16 cellular contexts compared by ENCODE assay signal in genomic region chr6:158665332-158665731, GRCh38. TPM values are rescaled to one million over a fixed set of nuclear protein-coding genes. Genes with fewer than 3 reads are reported as not detected.
A peak's percentile ranks its signal among the peaks of the same experiment; 100 is the strongest.
DNase-seq lines count a peak whose midpoint lies in the region; ATAC-seq and TF ChIP-seq lines count a peak whose summit lies in the region.
"Had no signal": no experiment of that assay in that cellular context is flagged by ENCODE, and none has a peak within 500 bp of the region (broad histone marks: within the 10 kb centered on the region; RNA-seq: fewer than 3 reads in every experiment).

No MANE protein-coding gene starts in this region.

- H3K4ac ChIP-seq in H9 (ENCODE audit: low read depth, low read length): no peak overlapping the region

- H3K4me3 Mint-ChIP-seq in activated CD8-positive, alpha-beta T cell treated with anti-CD3 and anti-CD28 coated beads, Interleukin-2, amount 10 ng/mL, durations not matched to agents 7 days and 5 days: no peak overlapping the region
- no peak overlapping the region for H3K4me3 Mint-ChIP-seq in activated CD8-positive, alpha-beta T cell treated with anti-CD3 and anti-CD28 coated beads for 36 hours
- H3K4me3 Mint-ChIP-seq in endodermal cell (no peak overlapping the region), H9 (no peak overlapping the region), GM23338 (no peak overlapping the region)

- H2AFZ ChIP-seq in H9 (ENCODE audit: low read length) (no peak overlapping the region), GM23338 (no peak overlapping the region)

- TF ChIP-seq POLR2A in spleen (IDR thresholded peaks at IDR 0.05) (no peak), vagina (IDR thresholded peaks at IDR 0.05) (no peak)

- H3K9me3 ChIP-seq in endodermal cell (ENCODE audit: control insufficient read depth, low read length) (no peaks in the 10 kb centered on the region), spleen (no peaks in the 10 kb centered on the region), vagina (no peaks in the 10 kb centered on the region), H9 (ENCODE audit: control insufficient read depth, low read depth, low read length) (no peaks in the 10 kb centered on the region)
- H3K9me3 ChIP-seq: BLaER1 had no signal

- H3K27ac ChIP-seq in endodermal cell (ENCODE audit: low read depth, low read length): no peak overlapping the region
- peak overlapping the region in 1 of 8 donors; percentile 94 for H3K27ac ChIP-seq in spleen
- no peak overlapping the region for H3K27ac ChIP-seq in vagina
- H3K27ac ChIP-seq in H9 (ENCODE audit: insufficient read length, low read depth, low read length): no peak overlapping the region
- H3K27ac ChIP-seq in GM23338 (ENCODE audit: low read depth): no peak overlapping the region
- H3K27ac ChIP-seq: BLaER1 had no signal

- POLR2A ChIA-PET in activated CD8-positive, alpha-beta T cell treated with anti-CD3 and anti-CD28 coated beads, Interleukin-2, amount 10 ng/mL, durations not matched to agents 7 days and 5 days (lab: Charles Lee): no interaction called here
- POLR2A ChIA-PET in activated CD8-positive, alpha-beta T cell treated with anti-CD3 and anti-CD28 coated beads for 36 hours (lab: Charles Lee): interaction anchor here (0.6 kb wide), 1 partner anchor 251 kb away, joined by 3 read pairs; no protein-coding TSS in a partner anchor

- no peak overlapping the region for H4K8ac ChIP-seq in H9 (replicated peaks; ENCODE audit: insufficient read length, low read depth, low read length)

- H2AK5ac ChIP-seq in H9 (ENCODE audit: insufficient read length, low read length): no peak overlapping the region

- no peak overlapping the region for H3T11ph ChIP-seq in H9 (ENCODE audit: low read length)

- peak; percentile 16 for DNase-seq in activated CD8-positive, alpha-beta T cell treated with anti-CD3 and anti-CD28 coated beads, Interleukin-2, amount 10 ng/mL, durations not matched to agents 7 days and 5 days
- no peak for DNase-seq in activated CD8-positive, alpha-beta T cell treated with anti-CD3 and anti-CD28 coated beads for 36 hours
- DNase-seq in DMS79 (lab: John Stamatoyannopoulos, UW) (peak; percentile 54), endodermal cell (peak; percentile 32), spleen (peak; percentile 67), vagina (ENCODE audit: extremely low spot score in 2 of 2) (no peak), H9 (no peak), GM23338 (ENCODE audit: low spot score) (no peak)
- DNase-seq: 8988T, COR-L47, DMS153, H7, Karpas-422, NCI-H1930, NCI-H510A had no signal

- no peak for ATAC-seq in activated CD8-positive, alpha-beta T cell treated with anti-CD3 and anti-CD28 coated beads, Interleukin-2, amount 10 ng/mL, durations not matched to agents 7 days and 5 days
- ATAC-seq in activated CD8-positive, alpha-beta T cell treated with anti-CD3 and anti-CD28 coated beads for 36 hours: no peak
- no peak for ATAC-seq in GM23338

- H2BK5ac ChIP-seq in H9 (ENCODE audit: insufficient read length, low read length): no peak overlapping the region

- H3K4me1 ChIP-seq in endodermal cell (ENCODE audit: control insufficient read depth, insufficient read depth, low read length) (no peaks in the 10 kb centered on the region), spleen (peaks cover 0 to 79% (median 24%) of the 10 kb centered on the region in 6 donors), vagina (peaks cover 62% of the 10 kb centered on the region), H9 (ENCODE audit: insufficient read depth, low read length) (no peaks in the 10 kb centered on the region), GM23338 (ENCODE audit: insufficient read depth) (peaks cover 18% of the 10 kb centered on the region)

- H4K20me1 ChIP-seq in H9 (ENCODE audit: control insufficient read depth, insufficient read depth, insufficient read length): no peaks in the 10 kb centered on the region
- no peaks in the 10 kb centered on the region for H4K20me1 ChIP-seq in GM23338 (replicated peaks; ENCODE audit: insufficient read depth)

- H3K23ac ChIP-seq in H9 (ENCODE audit: insufficient read length, low read depth, low read length): no peak overlapping the region

- H2BK15ac ChIP-seq in H9 (ENCODE audit: low read depth, low read length): no peak overlapping the region; the same call in 1 of the 2 replicates

- no peak for TF ChIP-seq CTCF in activated CD8-positive, alpha-beta T cell treated with anti-CD3 and anti-CD28 coated beads for 36 hours (IDR thresholded peaks at IDR 0.05)
- TF ChIP-seq CTCF in endodermal cell (conservative IDR thresholded peaks at IDR 0.05) (no peak), spleen (IDR thresholded peaks at IDR 0.05 in 8 of 11, conservative IDR thresholded peaks at IDR 0.05 in 3 of 11) (no peak), vagina (IDR thresholded peaks at IDR 0.05) (no peak), H9 (conservative IDR thresholded peaks at IDR 0.05) (no peak), GM23338 (conservative IDR thresholded peaks at IDR 0.05; ENCODE audit: low read depth in 2 of 2) (no peak)

- H2BK12ac ChIP-seq in H9 (ENCODE audit: insufficient read length, low read depth, low read length): no peak overlapping the region

- H3K9me3 Mint-ChIP-seq in activated CD8-positive, alpha-beta T cell treated with anti-CD3 and anti-CD28 coated beads, Interleukin-2, amount 10 ng/mL, durations not matched to agents 7 days and 5 days (ENCODE audit: insufficient read depth): no peaks in the 10 kb centered on the region
- no peaks in the 10 kb centered on the region for H3K9me3 Mint-ChIP-seq in activated CD8-positive, alpha-beta T cell treated with anti-CD3 and anti-CD28 coated beads for 36 hours
- H3K9me3 Mint-ChIP-seq in endodermal cell (no peaks in the 10 kb centered on the region), H9 (no peaks in the 10 kb centered on the region), GM23338 (no peaks in the 10 kb centered on the region)

- no peak overlapping the region for H4K5ac ChIP-seq in H9 (ENCODE audit: insufficient read length, low read depth, low read length)

- H3K79me1 ChIP-seq in H9 (ENCODE audit: insufficient read depth, low read depth, low read length, poor library complexity, severe bottlenecking): no peaks in the 10 kb centered on the region

- no peak overlapping the region for H4K91ac ChIP-seq in H9 (ENCODE audit: insufficient read length, low read depth, low read length)

- H3K4me3 ChIP-seq in endodermal cell (ENCODE audit: low read length) (no peak overlapping the region), spleen (no peak overlapping the region), vagina (no peak overlapping the region), GM23338 (no peak overlapping the region)
- H3K4me3 ChIP-seq: BLaER1 had no signal

- 95 to 96% methylated on average over 17 to 18 of the region's 18 CpGs for WGBS in endodermal cell (ENCODE audit: insufficient coverage in 1 of 2, insufficient read length in 1 of 2), 2 experiments
- 96 to 97% (median 97%) methylated on average over 18 of the region's 18 CpGs for WGBS in spleen, 5 donors
- no CpG with 5 or more reads among the region's 18 CpGs for WGBS in H9 (ENCODE audit: extremely low coverage, insufficient read length, low lambda C conversion rate)

- H3K23me2 ChIP-seq in H9 (ENCODE audit: insufficient read length, low read depth, low read length, poor library complexity, severe bottlenecking): no peaks in the 10 kb centered on the region

- H3K36me3 Mint-ChIP-seq in activated CD8-positive, alpha-beta T cell treated with anti-CD3 and anti-CD28 coated beads, Interleukin-2, amount 10 ng/mL, durations not matched to agents 7 days and 5 days (ENCODE audit: low read depth): peaks cover 68% of the 10 kb centered on the region
- peaks cover 83% of the 10 kb centered on the region for H3K36me3 Mint-ChIP-seq in activated CD8-positive, alpha-beta T cell treated with anti-CD3 and anti-CD28 coated beads for 36 hours (ENCODE audit: low read depth)
- H3K36me3 Mint-ChIP-seq in endodermal cell (ENCODE audit: low read depth) (no peaks in the 10 kb centered on the region), H9 (ENCODE audit: insufficient read depth in 1 of 3, low read depth in 3 of 3) (no peaks in the 10 kb centered on the region), GM23338 (ENCODE audit: low read depth) (no peaks in the 10 kb centered on the region)

- H2BK20ac ChIP-seq in H9 (ENCODE audit: low read depth, low read length, poor library complexity, severe bottlenecking): no peak overlapping the region

- intact Hi-C loops in activated CD8-positive, alpha-beta T cell treated with anti-CD3 and anti-CD28 coated beads for 36 hours (cut with micrococcal nuclease): no loop called here
- intact Hi-C loops in spleen (cut with DNase I; ENCODE audit: low total_unique reads): no loop called here
- intact Hi-C loops in vagina (cut with DNase I): no loop called here

- no peaks in the 10 kb centered on the region for H3F3A ChIP-seq in GM23338 (replicated peaks; ENCODE audit: low read depth)

- H3K9ac ChIP-seq in endodermal cell (ENCODE audit: extremely low read depth, low read length, poor library complexity, severe bottlenecking) (no peak overlapping the region), H9 (ENCODE audit: extremely low read depth, insufficient read length, low read length) (no peak overlapping the region)
- H3K9ac ChIP-seq: BLaER1 had no signal

- H3K27ac Mint-ChIP-seq in activated CD8-positive, alpha-beta T cell treated with anti-CD3 and anti-CD28 coated beads, Interleukin-2, amount 10 ng/mL, durations not matched to agents 7 days and 5 days: no peak overlapping the region
- no peak overlapping the region for H3K27ac Mint-ChIP-seq in activated CD8-positive, alpha-beta T cell treated with anti-CD3 and anti-CD28 coated beads for 36 hours
- no peak overlapping the region for H3K27ac Mint-ChIP-seq in endodermal cell
- no peak overlapping the region for H3K27ac Mint-ChIP-seq in H9
- H3K27ac Mint-ChIP-seq in GM23338: no peak overlapping the region

- no peak overlapping the region for H3K18ac ChIP-seq in H9 (ENCODE audit: insufficient read length, low read depth, low read length)

- H3K4me2 ChIP-seq in H9 (ENCODE audit: insufficient read depth, insufficient read length, low read length) (no peak overlapping the region), GM23338 (no peak overlapping the region)
- H3K4me2 ChIP-seq: BLaER1 had no signal

- no peak overlapping the region for H3K56ac ChIP-seq in H9 (ENCODE audit: insufficient read length, low read depth, low read length)

- H3K4me1 Mint-ChIP-seq in activated CD8-positive, alpha-beta T cell treated with anti-CD3 and anti-CD28 coated beads, Interleukin-2, amount 10 ng/mL, durations not matched to agents 7 days and 5 days (ENCODE audit: low read depth): peaks cover 35% of the 10 kb centered on the region
- peaks cover 31% of the 10 kb centered on the region for H3K4me1 Mint-ChIP-seq in activated CD8-positive, alpha-beta T cell treated with anti-CD3 and anti-CD28 coated beads for 36 hours (ENCODE audit: low read depth)
- H3K4me1 Mint-ChIP-seq in endodermal cell: peaks cover 11% of the 10 kb centered on the region
- H3K4me1 Mint-ChIP-seq in H9: peaks cover 19 to 21% of the 10 kb centered on the region in 2 experiments
- peaks cover 14% of the 10 kb centered on the region for H3K4me1 Mint-ChIP-seq in GM23338

- H3K79me2 ChIP-seq in H9 (ENCODE audit: insufficient read depth, low read length) (no peaks in the 10 kb centered on the region), GM23338 (replicated peaks; ENCODE audit: insufficient read depth) (no peaks in the 10 kb centered on the region)

- H3K27me3 ChIP-seq in endodermal cell (ENCODE audit: control insufficient read depth, insufficient read depth, low read length, poor library complexity, severe bottlenecking): peaks cover 10% of the 10 kb centered on the region
- H3K27me3 ChIP-seq in spleen (replicated peaks in 1 of 7): no peaks in the 10 kb centered on the region
- H3K27me3 ChIP-seq in vagina: no peaks in the 10 kb centered on the region
- no peaks in the 10 kb centered on the region for H3K27me3 ChIP-seq in H9 (ENCODE audit: insufficient read depth, low read length)
- no peaks in the 10 kb centered on the region for H3K27me3 ChIP-seq in GM23338 (ENCODE audit: insufficient read depth)

- CTCF ChIA-PET in activated CD8-positive, alpha-beta T cell treated with anti-CD3 and anti-CD28 coated beads, Interleukin-2, amount 10 ng/mL, durations not matched to agents 7 days and 5 days (lab: Charles Lee): no interaction called here
- CTCF ChIA-PET in activated CD8-positive, alpha-beta T cell treated with anti-CD3 and anti-CD28 coated beads for 36 hours (lab: Charles Lee): interaction anchor here (0.9 kb wide), 1 partner anchor 26 kb away, joined by 4 read pairs; no protein-coding TSS in a partner anchor

- no peak overlapping the region for H3K14ac ChIP-seq in H9 (ENCODE audit: insufficient read depth, low read length)

- no peaks in the 10 kb centered on the region for H3K27me3 Mint-ChIP-seq in activated CD8-positive, alpha-beta T cell treated with anti-CD3 and anti-CD28 coated beads, Interleukin-2, amount 10 ng/mL, durations not matched to agents 7 days and 5 days (ENCODE audit: low read depth)
- H3K27me3 Mint-ChIP-seq in activated CD8-positive, alpha-beta T cell treated with anti-CD3 and anti-CD28 coated beads for 36 hours: no peaks in the 10 kb centered on the region
- peaks cover 8% of the 10 kb centered on the region for H3K27me3 Mint-ChIP-seq in endodermal cell (ENCODE audit: insufficient read depth)
- H3K27me3 Mint-ChIP-seq in H9 (ENCODE audit: low read depth): peaks cover 10% of the 10 kb centered on the region
- peaks cover 6% of the 10 kb centered on the region for H3K27me3 Mint-ChIP-seq in GM23338 (ENCODE audit: insufficient read depth, low read depth, poor library complexity)

- H3K36me3 ChIP-seq in endodermal cell (ENCODE audit: control insufficient read depth, insufficient read depth, low read length): no peaks in the 10 kb centered on the region
- H3K36me3 ChIP-seq in spleen: peaks cover 0 to 95% (median 6%) of the 10 kb centered on the region in 6 donors
- no peaks in the 10 kb centered on the region for H3K36me3 ChIP-seq in vagina
- no peaks in the 10 kb centered on the region for H3K36me3 ChIP-seq in GM23338 (ENCODE audit: insufficient read depth)
- H3K36me3 ChIP-seq: BLaER1 had no signal

- H3K9me2 ChIP-seq in GM23338 (ENCODE audit: insufficient read depth): no peaks in the 10 kb centered on the region

- no peak overlapping the region for H2BK120ac ChIP-seq in H9 (ENCODE audit: low read depth, low read length, poor library complexity, severe bottlenecking)

RNA-seq across cellular contexts. Expression of gene SYTL3, which starts 15.5 kb away (rescaled TPM):
- 10 to 100 TPM; 43.5 to 48.3 TPM for total RNA-seq in activated CD8-positive, alpha-beta T cell treated with anti-CD3 and anti-CD28 coated beads, Interleukin-2, amount 10 ng/mL, durations not matched to agents 7 days and 5 days
- total RNA-seq in activated CD8-positive, alpha-beta T cell treated with anti-CD3 and anti-CD28 coated beads for 36 hours: 100 to 1,000 TPM; 151 to 163 TPM
- under 1 TPM; 0.58 to 0.79 TPM for total RNA-seq in endodermal cell
- 0.46 TPM for polyA plus RNA-seq in endodermal cell (2013, experiment 1 of 2)
- 0.50 TPM for polyA plus RNA-seq in endodermal cell (2013, experiment 2 of 2)
- 10 to 100 TPM; 13.2 to 48.3 (median 19.5) TPM for total RNA-seq in spleen
- polyA plus RNA-seq in spleen: 1 to 10 TPM; 5.9 to 8.5 (median 6.4) TPM
- total RNA-seq in vagina: 10.8 TPM
- 0.09 and 0.20 TPM in 2 replicates for total RNA-seq in H9 (2021)
- total RNA-seq in GM23338 (2014; rRNA removed; shearing (Covaris generic)): 0.07 TPM in 1 of 2 replicates, not detected in the other
- not detected in 2 replicates for polyA plus RNA-seq in GM23338 (2016; fragmentation: Nextera tagmentation; extraction: Ambion mirVana)

RNA-seq across cellular contexts. Expression of gene DYNLT1, which starts 20.8 kb away (rescaled TPM):
- 10 to 100 TPM; 79.0 to 86.4 TPM for total RNA-seq in activated CD8-positive, alpha-beta T cell treated with anti-CD3 and anti-CD28 coated beads, Interleukin-2, amount 10 ng/mL, durations not matched to agents 7 days and 5 days
- 10 to 100 TPM; 94.3 to 98.3 TPM for total RNA-seq in activated CD8-positive, alpha-beta T cell treated with anti-CD3 and anti-CD28 coated beads for 36 hours
- total RNA-seq in endodermal cell (100 to 1,000 TPM; 112 to 148 TPM), spleen (10 to 100 TPM; 61.3 to 91.3 (median 71.3) TPM), vagina (65.8 TPM), H9 (2021) (105 and 117 TPM in 2 replicates)
- 172 TPM for polyA plus RNA-seq in endodermal cell (2013, experiment 1 of 2)
- polyA plus RNA-seq in endodermal cell (2013, experiment 2 of 2): 168 TPM
- polyA plus RNA-seq in spleen (100 to 1,000 TPM in 2 of 3 donors, 10 to 100 TPM in 1; 81.8 to 131 (median 126) TPM), GM23338 (2016; fragmentation: Nextera tagmentation; extraction: Ambion mirVana) (235 and 241 TPM in 2 replicates)
- 60.9 and 71.6 TPM in 2 replicates for total RNA-seq in GM23338 (2014; rRNA removed; shearing (Covaris generic))

Comparison
In these comparisons a context has a peak if more than half of its experiments do, and no peak if none do; other contexts are left out.
1. DNase-seq: peak in activated CD8-positive, alpha-beta T cell treated with anti-CD3 and anti-CD28 coated beads, Interleukin-2, amount 10 ng/mL, durations not matched to agents 7 days and 5 days (single experiment), DMS79 (single experiment), endodermal cell (single experiment) and spleen (single experiment); none in activated CD8-positive, alpha-beta T cell treated with anti-CD3 and anti-CD28 coated beads for 36 hours (single experiment), vagina (0 of 2), H9 (single experiment) and GM23338 (single experiment).